In the genomic region with DNA sequence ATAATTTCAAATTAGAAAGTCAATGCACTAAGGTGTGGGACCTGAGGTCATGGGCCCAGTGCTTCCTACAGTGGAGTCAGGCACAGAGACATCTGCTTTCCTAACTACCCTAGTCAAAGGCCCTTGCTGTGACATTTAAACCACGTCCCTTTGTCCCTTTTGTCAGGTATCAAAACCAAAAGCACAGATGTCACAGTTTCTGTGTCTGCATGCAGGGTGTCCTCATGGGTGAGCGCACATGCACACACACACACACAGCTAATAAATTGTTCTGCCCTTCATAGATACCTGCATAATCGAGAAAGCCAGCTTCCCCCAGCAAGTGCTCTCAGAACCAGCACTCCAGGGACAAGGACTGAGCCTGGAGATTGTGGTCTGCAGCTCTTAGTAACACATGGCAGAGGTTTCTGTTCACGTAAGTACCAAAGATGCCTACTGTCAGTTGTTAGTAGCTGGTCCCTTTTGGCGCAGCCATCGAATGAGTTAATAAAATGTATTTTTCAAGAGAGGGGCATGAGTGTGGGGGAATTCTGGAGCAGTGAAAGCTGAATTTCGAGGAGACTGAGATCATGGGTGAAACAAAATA, we compare ENCODE assay signal across 22 cellular contexts. TPM values are rescaled to one million over a fixed set of nuclear protein-coding genes. Genes with fewer than 3 reads are reported as not detected.
DNase-seq lines count a peak whose midpoint lies in the region; ATAC-seq and TF ChIP-seq lines count a peak whose summit lies in the region.
"Had no signal": no experiment of that assay in that cellular context is flagged by ENCODE, and none has a peak within 500 bp of the region (broad histone marks: within the 10 kb centered on the region; RNA-seq: fewer than 3 reads in every experiment).

No MANE protein-coding gene starts in this region.

- POLR2A ChIA-PET in CD8-positive, alpha-beta T cell (lab: Charles Lee), result no interaction called here

- H3K27me3 Mint-ChIP-seq in stimulated activated naive B cell treated with anti-CD40 and anti-IgM and Interleukin-4, amounts not matched to agents 10 μg/mL and 1 μg/mL and 100 μg/mL, for 72 hours, result peaks cover 18 to 33% of the 10 kb centered on the region in 2 donors
- peaks cover 18% of the 10 kb centered on the region for H3K27me3 Mint-ChIP-seq in CD8-positive, alpha-beta T cell (ENCODE audit: low read depth)

- intact Hi-C loops in cardiac septum (cut with DNase I), result no loop called here
- intact Hi-C loops in left ventricle myocardium superior (cut with micrococcal nuclease), result no loop called here
- intact Hi-C loops in CD8-positive, alpha-beta T cell (cut with DNase I, micrococcal nuclease), result loop anchor here in 1 of 2 experiments (1.0 kb wide), 1 partner anchor 16 kb away; no protein-coding TSS in a partner anchor

- TF ChIP-seq CTCF in CD8-positive, alpha-beta T cell (IDR thresholded peaks at IDR 0.05), result no peak

- H3K27ac ChIP-seq in CD8-positive, alpha-beta T cell (ENCODE audit: low read depth, low read length), result no peak overlapping the region
- H3K27ac ChIP-seq: esophagus muscularis mucosa, HL-60, VCaP had no signal

- H3K4me3 Mint-ChIP-seq in stimulated activated naive B cell treated with anti-CD40 and anti-IgM and Interleukin-4, amounts not matched to agents 10 μg/mL and 1 μg/mL and 100 μg/mL, for 72 hours, result no peak overlapping the region
- H3K4me3 Mint-ChIP-seq in CD8-positive, alpha-beta T cell, result no peak overlapping the region
- H3K4me3 Mint-ChIP-seq: CD8-positive, alpha-beta memory T cell; IgD-negative memory B cell; mesothelial cell of epicardium; nephron progenitor cell had no signal

- ATAC-seq in left ventricle myocardium superior (no peak), GM21390 (IDR thresholded peaks at IDR 0.05; ENCODE audit: unreplicated experiment) (peak; percentile 54), HG03432 (IDR thresholded peaks at IDR 0.05; ENCODE audit: unreplicated experiment) (peak; percentile 68), HG03354 (IDR thresholded peaks at IDR 0.05; ENCODE audit: poor library complexity, severe bottlenecking, unreplicated experiment) (no peak)
- ATAC-seq in stimulated activated naive B cell treated with anti-CD40 and anti-IgM and Interleukin-4, amounts not matched to agents 10 μg/mL and 1 μg/mL and 100 μg/mL, for 72 hours (replicated peaks), result peak; percentile 62 to 68
- ATAC-seq in CD8-positive, alpha-beta T cell, result no peak
- ATAC-seq: left colon had no signal

- no peak overlapping the region for H3K4me3 ChIP-seq in CD8-positive, alpha-beta T cell (ENCODE audit: low read depth, low read length)
- H3K4me3 ChIP-seq: esophagus muscularis mucosa had no signal

- no peaks in the 10 kb centered on the region for H3K36me3 ChIP-seq in CD8-positive, alpha-beta T cell (ENCODE audit: insufficient read depth, low read length)
- H3K36me3 ChIP-seq: esophagus muscularis mucosa had no signal

- H3K4me1 Mint-ChIP-seq in stimulated activated naive B cell treated with anti-CD40 and anti-IgM and Interleukin-4, amounts not matched to agents 10 μg/mL and 1 μg/mL and 100 μg/mL, for 72 hours, result peaks cover 0 to 4% of the 10 kb centered on the region in 2 donors
- H3K4me1 Mint-ChIP-seq in CD8-positive, alpha-beta T cell (ENCODE audit: low read depth), result no peaks in the 10 kb centered on the region
- H3K4me1 Mint-ChIP-seq: CD8-positive, alpha-beta memory T cell; mesothelial cell of epicardium; nephron progenitor cell had no signal

- H3K27ac Mint-ChIP-seq in stimulated activated naive B cell treated with anti-CD40 and anti-IgM and Interleukin-4, amounts not matched to agents 10 μg/mL and 1 μg/mL and 100 μg/mL, for 72 hours, result no peak overlapping the region
- no peak overlapping the region for H3K27ac Mint-ChIP-seq in CD8-positive, alpha-beta T cell
- H3K27ac Mint-ChIP-seq: CD8-positive, alpha-beta memory T cell; IgD-negative memory B cell; mesothelial cell of epicardium had no signal

- CTCF ChIA-PET in CD8-positive, alpha-beta T cell (lab: Charles Lee), result no interaction called here

- H3K9me3 Mint-ChIP-seq in stimulated activated naive B cell treated with anti-CD40 and anti-IgM and Interleukin-4, amounts not matched to agents 10 μg/mL and 1 μg/mL and 100 μg/mL, for 72 hours, result no peaks in the 10 kb centered on the region
- no peaks in the 10 kb centered on the region for H3K9me3 Mint-ChIP-seq in CD8-positive, alpha-beta T cell
- H3K9me3 Mint-ChIP-seq: mesothelial cell of epicardium, nephron progenitor cell had no signal

- peak; percentile 59 for DNase-seq in cardiac septum (ENCODE audit: low spot score)
- no peak for DNase-seq in left ventricle myocardium superior
- no peak for DNase-seq in stimulated activated naive B cell treated with anti-CD40 and anti-IgM and Interleukin-4, amounts not matched to agents 10 μg/mL and 1 μg/mL and 100 μg/mL, for 72 hours
- no peak for DNase-seq in CD8-positive, alpha-beta T cell
- no peak for DNase-seq in stimulated activated CD4-positive, alpha-beta T cell treated with anti-CD3 and anti-CD28 coated beads, Interleukin-4, amount 100 ng/mL, for 24 hours
- DNase-seq: activated CD4-positive, alpha-beta T cell treated with anti-CD3 and anti-CD28 coated beads, Interleukin-2, amount 50 U/mL, for 48 hours; activated T-cell treated with anti-CD3 and anti-CD28 coated beads for 4 hours; anterior cingulate cortex; CD8-positive, alpha-beta memory T cell; effector CD8-positive, alpha-beta T cell; left colon; NCI-H446; nephron progenitor cell; T-helper 1 cell had no signal

- H3K4me1 ChIP-seq in CD8-positive, alpha-beta T cell (ENCODE audit: insufficient read depth, low read length), result no peaks in the 10 kb centered on the region
- H3K4me1 ChIP-seq: esophagus muscularis mucosa had no signal

- peaks cover 0 to 1% of the 10 kb centered on the region in 2 donors for H3K36me3 Mint-ChIP-seq in stimulated activated naive B cell treated with anti-CD40 and anti-IgM and Interleukin-4, amounts not matched to agents 10 μg/mL and 1 μg/mL and 100 μg/mL, for 72 hours
- no peaks in the 10 kb centered on the region for H3K36me3 Mint-ChIP-seq in CD8-positive, alpha-beta T cell
- H3K36me3 Mint-ChIP-seq: CD8-positive, alpha-beta memory T cell; IgD-negative memory B cell; mesothelial cell of epicardium had no signal

- no peaks in the 10 kb centered on the region for H3K27me3 ChIP-seq in CD8-positive, alpha-beta T cell (ENCODE audit: insufficient read depth, low read length)

- H3K9me3 ChIP-seq in CD8-positive, alpha-beta T cell (ENCODE audit: low read length), result no peaks in the 10 kb centered on the region
- H3K9me3 ChIP-seq: esophagus muscularis mucosa had no signal

RNA-seq across cellular contexts. Expression of a gene that starts 25.7 kb away (rescaled TPM):
- total RNA-seq in cardiac septum, result 0.05 TPM
- not detected for total RNA-seq in left ventricle myocardium superior
- total RNA-seq in CD8-positive, alpha-beta T cell, result not detected
- total RNA-seq: CD8-positive, alpha-beta memory T cell; mesothelial cell of epicardium had no signal

Comparison
In these comparisons a context has a peak if more than half of its experiments do, and no peak if none do; other contexts are left out.
1. ATAC-seq: peak in GM21390 (single experiment), HG03432 (single experiment) and stimulated activated naive B cell treated with anti-CD40 and anti-IgM and Interleukin-4, amounts not matched to agents 10 μg/mL and 1 μg/mL and 100 μg/mL, for 72 hours (2 of 2); none in left ventricle myocardium superior (single experiment), CD8-positive, alpha-beta T cell (single experiment) and HG03354 (single experiment).